Comparison of ENCODE assay signal across 8 cellular contexts in genomic region chr2:15732341-15733077, GRCh38.
DNase-seq lines count a peak whose midpoint lies in the region; ATAC-seq lines count a peak whose summit lies in the region.

No MANE protein-coding gene starts in this region.

- no peak overlapping the region for H3K4me3 ChIP-seq in mesenchymal stem cell (ENCODE audit: insufficient read depth in 1 of 2, low read depth in 1 of 2, low read length in 2 of 2)

- ATAC-seq in GM18867 (IDR thresholded peaks at IDR 0.05; ENCODE audit: unreplicated experiment) = peak; percentile 95
- ATAC-seq in GM21786 (IDR thresholded peaks at IDR 0.05; ENCODE audit: unreplicated experiment) = peak; percentile 94
- peak; percentile 96 for ATAC-seq in HG03460 (IDR thresholded peaks at IDR 0.05; ENCODE audit: unreplicated experiment)

- H3K4ac ChIP-seq in mesenchymal stem cell (ENCODE audit: low read depth in 1 of 2, low read length in 2 of 2) = no peak overlapping the region

- H2BK15ac ChIP-seq in mesenchymal stem cell (ENCODE audit: low read depth, poor library complexity, severe bottlenecking) = no peak overlapping the region

- H2AFZ ChIP-seq in mesenchymal stem cell (ENCODE audit: low read depth, low read length) = no peak overlapping the region

- peak overlapping the region; percentile 80 for H2AK5ac ChIP-seq in mesenchymal stem cell (ENCODE audit: low read length, severe bottlenecking)

- DNase-seq in mesenchymal stem cell = no peak
- DNase-seq in NCI-H1048 (lab: John Stamatoyannopoulos, UW) = no peak
- no peak for DNase-seq in DMS153 (lab: John Stamatoyannopoulos, UW)
- no peak for DNase-seq in activated T-cell treated with anti-CD3 and anti-CD28 coated beads for 4 hours
- no peak for DNase-seq in NCI-H187 treated with DMSO at 0.1 percent for 48 hours (lab: John Stamatoyannopoulos, UW)

- H3K4me1 ChIP-seq in mesenchymal stem cell (ENCODE audit: control insufficient read depth, insufficient read depth, low read depth, low read length) = peaks cover 31% of the 10 kb centered on the region

- no peak overlapping the region for H2BK120ac ChIP-seq in mesenchymal stem cell (ENCODE audit: low read depth, low read length)

- H3K36me3 ChIP-seq in mesenchymal stem cell (ENCODE audit: control insufficient read depth in 1 of 2, insufficient read depth in 2 of 2, low read depth in 1 of 2, low read length in 2 of 2) = no peaks in the 10 kb centered on the region

- no peaks in the 10 kb centered on the region for H3K79me1 ChIP-seq in mesenchymal stem cell (replicated peaks; ENCODE audit: low read length, poor library complexity, severe bottlenecking)

- H3K14ac ChIP-seq in mesenchymal stem cell (ENCODE audit: low read length in 2 of 2) = no peak overlapping the region

- no peak overlapping the region for H3K9ac ChIP-seq in mesenchymal stem cell (ENCODE audit: low read length)

- peak overlapping the region; percentile 75 for H2BK5ac ChIP-seq in mesenchymal stem cell (ENCODE audit: low read depth, low read length, poor library complexity, severe bottlenecking)

- peaks cover 3 to 70% of the 10 kb centered on the region in 2 experiments for H3K27me3 ChIP-seq in mesenchymal stem cell (ENCODE audit: control insufficient read depth in 1 of 2, insufficient read depth in 1 of 2, low read length in 2 of 2)

- no peak overlapping the region for H3K4me2 ChIP-seq in mesenchymal stem cell (ENCODE audit: low read length, poor library complexity, severe bottlenecking)

- WGBS in mesenchymal stem cell = 73% methylated on average over 7 of the region's 7 CpGs

- no peak overlapping the region for H3K18ac ChIP-seq in mesenchymal stem cell (ENCODE audit: low read depth in 1 of 2, low read length in 2 of 2)

- peak overlapping the region; percentile 97 for H3K27ac ChIP-seq in mesenchymal stem cell (ENCODE audit: low read length, poor library complexity, severe bottlenecking)

- H3K9me3 ChIP-seq in mesenchymal stem cell (ENCODE audit: control insufficient read depth, low read length) = peaks cover 5% of the 10 kb centered on the region

- H2BK12ac ChIP-seq in mesenchymal stem cell (ENCODE audit: low read length in 2 of 2) = no peak overlapping the region

- no peak overlapping the region for H3K23ac ChIP-seq in mesenchymal stem cell (ENCODE audit: low read length in 2 of 2)

- no peak overlapping the region for H4K8ac ChIP-seq in mesenchymal stem cell (ENCODE audit: low read length)

- H4K91ac ChIP-seq in mesenchymal stem cell (ENCODE audit: low read length) = no peak overlapping the region
